ENCODE assay signal across 19 cellular contexts in genomic region chr17:35025541-35025940, GRCh38. TPM values are rescaled to one million over a fixed set of nuclear protein-coding genes. Genes with fewer than 3 reads are reported as not detected.
A peak's percentile ranks its signal among the peaks of the same experiment; 100 is the strongest.
DNase-seq lines count a peak whose midpoint lies in the region; ATAC-seq and TF ChIP-seq lines count a peak whose summit lies in the region.
"Had no signal": no experiment of that assay in that cellular context is flagged by ENCODE, and none has a peak within 500 bp of the region (broad histone marks: within the 10 kb centered on the region; RNA-seq: fewer than 3 reads in every experiment).

No MANE protein-coding gene starts in this region.

- H3K36me3 Mint-ChIP-seq in activated CD4-positive, alpha-beta memory T cell treated with anti-CD3 and anti-CD28 coated beads for 36 hours: peaks cover 9% of the 10 kb centered on the region
- H3K36me3 Mint-ChIP-seq in activated CD4-positive, alpha-beta memory T cell treated with anti-CD3 and anti-CD28 coated beads, Interleukin-2, amount 10 ng/mL, durations not matched to agents 7 days and 5 days (ENCODE audit: low read depth): peaks cover 46% of the 10 kb centered on the region
- peaks cover 22% of the 10 kb centered on the region for H3K36me3 Mint-ChIP-seq in T-cell
- peaks cover 34% of the 10 kb centered on the region for H3K36me3 Mint-ChIP-seq in stimulated activated effector memory CD8-positive, alpha-beta T cell treated with anti-CD3 and anti-CD28 coated beads, Interleukin-12 subunit alpha, Interleukin-12 subunit beta, amount 100 ng/mL, for 72 hours

- H3K4me3 ChIP-seq in dorsolateral prefrontal cortex: no peak overlapping the region
- H3K4me3 ChIP-seq in MG63: no peak overlapping the region
- H3K4me3 ChIP-seq: Peyer's patch had no signal

- H3K27ac ChIP-seq in dorsolateral prefrontal cortex: peak overlapping the region in 57 of 59 donors; percentile 35 to 100 (median 97)
- H3K27ac ChIP-seq: Peyer's patch had no signal

- no peak for TF ChIP-seq CTCF in dorsolateral prefrontal cortex (IDR thresholded peaks at IDR 0.05 in 54 of 56, conservative IDR thresholded peaks at IDR 0.05 in 2 of 56; ENCODE audit: low read depth in 1 of 56, partially characterized antibody in 56 of 56)

- intact Hi-C loops in activated CD4-positive, alpha-beta memory T cell treated with anti-CD3 and anti-CD28 coated beads for 36 hours (cut with micrococcal nuclease): no loop called here
- intact Hi-C loops in dorsolateral prefrontal cortex (cut with DNase I): no loop called here

- no peaks in the 10 kb centered on the region for H3K9me3 ChIP-seq in MG63
- H3K9me3 ChIP-seq: BE2C, Peyer's patch had no signal

- H3K9me3 Mint-ChIP-seq in activated CD4-positive, alpha-beta memory T cell treated with anti-CD3 and anti-CD28 coated beads for 36 hours: no peaks in the 10 kb centered on the region
- H3K9me3 Mint-ChIP-seq in activated CD4-positive, alpha-beta memory T cell treated with anti-CD3 and anti-CD28 coated beads, Interleukin-2, amount 10 ng/mL, durations not matched to agents 7 days and 5 days: no peaks in the 10 kb centered on the region
- H3K9me3 Mint-ChIP-seq in T-cell: no peaks in the 10 kb centered on the region
- no peaks in the 10 kb centered on the region for H3K9me3 Mint-ChIP-seq in stimulated activated effector memory CD8-positive, alpha-beta T cell treated with anti-CD3 and anti-CD28 coated beads, Interleukin-12 subunit alpha, Interleukin-12 subunit beta, amount 100 ng/mL, for 72 hours
- H3K9me3 Mint-ChIP-seq: HFFc6 had no signal

- POLR2A ChIA-PET in activated CD4-positive, alpha-beta memory T cell treated with anti-CD3 and anti-CD28 coated beads for 36 hours (lab: Charles Lee): interaction anchor here (0.8 to 0.9 kb wide), 2 partner anchors 62 to 705 kb away, joined by 3 read pairs; no protein-coding TSS in a partner anchor
- POLR2A ChIA-PET in activated CD4-positive, alpha-beta memory T cell treated with anti-CD3 and anti-CD28 coated beads, Interleukin-2, amount 10 ng/mL, durations not matched to agents 7 days and 5 days (lab: Charles Lee): interaction anchor here (0.6 to 2.7 kb wide), 4 partner anchors 11 to 94 kb away, joined by 3 to 9 read pairs (median 3); partner anchors contain the start of genes RAD51D and RFFL
- POLR2A ChIA-PET in T-cell (lab: Charles Lee): interaction anchor here in 1 of 2 donors (0.8 to 1.0 kb wide), 2 partner anchors 11 to 21 kb away, joined by 3 read pairs; no protein-coding TSS in a partner anchor

- H3K4me1 Mint-ChIP-seq in activated CD4-positive, alpha-beta memory T cell treated with anti-CD3 and anti-CD28 coated beads for 36 hours (ENCODE audit: low read depth): peaks cover 54% of the 10 kb centered on the region
- H3K4me1 Mint-ChIP-seq in activated CD4-positive, alpha-beta memory T cell treated with anti-CD3 and anti-CD28 coated beads, Interleukin-2, amount 10 ng/mL, durations not matched to agents 7 days and 5 days: peaks cover 67% of the 10 kb centered on the region
- peaks cover 52 to 59% (median 55%) of the 10 kb centered on the region in 3 donors for H3K4me1 Mint-ChIP-seq in T-cell
- peaks cover 46% of the 10 kb centered on the region for H3K4me1 Mint-ChIP-seq in stimulated activated effector memory CD8-positive, alpha-beta T cell treated with anti-CD3 and anti-CD28 coated beads, Interleukin-12 subunit alpha, Interleukin-12 subunit beta, amount 100 ng/mL, for 72 hours

- CTCF ChIA-PET in activated CD4-positive, alpha-beta memory T cell treated with anti-CD3 and anti-CD28 coated beads for 36 hours (lab: Charles Lee): no interaction called here
- CTCF ChIA-PET in activated CD4-positive, alpha-beta memory T cell treated with anti-CD3 and anti-CD28 coated beads, Interleukin-2, amount 10 ng/mL, durations not matched to agents 7 days and 5 days (lab: Charles Lee): interaction anchor here (1.4 to 2.2 kb wide), 2 partner anchors 21 to 93 kb away, joined by 3 to 5 read pairs; no protein-coding TSS in a partner anchor
- CTCF ChIA-PET in T-cell (lab: Charles Lee): interaction anchor here in 1 of 2 donors (0.8 kb wide), 1 partner anchor 34 kb away, joined by 3 read pairs; no protein-coding TSS in a partner anchor

- no peaks in the 10 kb centered on the region for H3K27me3 Mint-ChIP-seq in activated CD4-positive, alpha-beta memory T cell treated with anti-CD3 and anti-CD28 coated beads for 36 hours
- no peaks in the 10 kb centered on the region for H3K27me3 Mint-ChIP-seq in activated CD4-positive, alpha-beta memory T cell treated with anti-CD3 and anti-CD28 coated beads, Interleukin-2, amount 10 ng/mL, durations not matched to agents 7 days and 5 days
- H3K27me3 Mint-ChIP-seq in T-cell: no peaks in the 10 kb centered on the region

- no peak overlapping the region for H3K4me3 Mint-ChIP-seq in activated CD4-positive, alpha-beta memory T cell treated with anti-CD3 and anti-CD28 coated beads for 36 hours
- no peak overlapping the region for H3K4me3 Mint-ChIP-seq in activated CD4-positive, alpha-beta memory T cell treated with anti-CD3 and anti-CD28 coated beads, Interleukin-2, amount 10 ng/mL, durations not matched to agents 7 days and 5 days
- H3K4me3 Mint-ChIP-seq in T-cell: no peak overlapping the region
- no peak overlapping the region for H3K4me3 Mint-ChIP-seq in stimulated activated effector memory CD8-positive, alpha-beta T cell treated with anti-CD3 and anti-CD28 coated beads, Interleukin-12 subunit alpha, Interleukin-12 subunit beta, amount 100 ng/mL, for 72 hours
- H3K4me3 Mint-ChIP-seq: HFFc6 had no signal

- peaks cover 7% of the 10 kb centered on the region for H3K36me3 ChIP-seq in MG63
- H3K36me3 ChIP-seq: BE2C had no signal

- ATAC-seq in T-cell (replicated peaks in 1 of 4): no peak
- no peak for ATAC-seq in stimulated activated effector memory CD8-positive, alpha-beta T cell treated with anti-CD3 and anti-CD28 coated beads, Interleukin-12 subunit alpha, Interleukin-12 subunit beta, amount 100 ng/mL, for 72 hours
- no peak for ATAC-seq in GM18517 (IDR thresholded peaks at IDR 0.05; ENCODE audit: unreplicated experiment)

- no peak for DNase-seq in activated CD4-positive, alpha-beta memory T cell treated with anti-CD3 and anti-CD28 coated beads for 36 hours
- no peak for DNase-seq in activated CD4-positive, alpha-beta memory T cell treated with anti-CD3 and anti-CD28 coated beads, Interleukin-2, amount 10 ng/mL, durations not matched to agents 7 days and 5 days
- DNase-seq in T-cell (no peak), dorsolateral prefrontal cortex (no peak), MG63 (no peak), RPMI8226 (no peak)
- no peak for DNase-seq in stimulated activated effector memory CD8-positive, alpha-beta T cell treated with anti-CD3 and anti-CD28 coated beads, Interleukin-12 subunit alpha, Interleukin-12 subunit beta, amount 100 ng/mL, for 72 hours (ENCODE audit: low spot score in 2 of 2)
- DNase-seq: 8988T, BE2C, DMS 273 treated with DMSO at 0.1 percent for 48 hours, HFFc6, KG1, NCI-H1092, NCI-H1694, NCI-H2227 treated with DMSO at 0.1 percent for 48 hours, NCI-H524, Peyer's patch, Right ventricle myocardium superior had no signal

- H3K27me3 ChIP-seq in dorsolateral prefrontal cortex: no peaks in the 10 kb centered on the region
- no peaks in the 10 kb centered on the region for H3K27me3 ChIP-seq in MG63
- H3K27me3 ChIP-seq: BE2C, Peyer's patch had no signal

- peak overlapping the region; percentile 52 for H3K27ac Mint-ChIP-seq in activated CD4-positive, alpha-beta memory T cell treated with anti-CD3 and anti-CD28 coated beads for 36 hours
- no peak overlapping the region for H3K27ac Mint-ChIP-seq in activated CD4-positive, alpha-beta memory T cell treated with anti-CD3 and anti-CD28 coated beads, Interleukin-2, amount 10 ng/mL, durations not matched to agents 7 days and 5 days
- H3K27ac Mint-ChIP-seq in T-cell: peak overlapping the region; percentile 71 to 99
- H3K27ac Mint-ChIP-seq in stimulated activated effector memory CD8-positive, alpha-beta T cell treated with anti-CD3 and anti-CD28 coated beads, Interleukin-12 subunit alpha, Interleukin-12 subunit beta, amount 100 ng/mL, for 72 hours: peak overlapping the region; percentile 98
- H3K27ac Mint-ChIP-seq: HFFc6 had no signal

RNA-seq across cellular contexts. Expression of gene RFFL, which starts 38.0 kb away (rescaled TPM):
- total RNA-seq in activated CD4-positive, alpha-beta memory T cell treated with anti-CD3 and anti-CD28 coated beads for 36 hours: 10 to 100 TPM; 30.5 to 32.8 TPM
- total RNA-seq in activated CD4-positive, alpha-beta memory T cell treated with anti-CD3 and anti-CD28 coated beads, Interleukin-2, amount 10 ng/mL, durations not matched to agents 7 days and 5 days: 10 to 100 TPM; 47.3 to 53.9 TPM
- total RNA-seq in T-cell (10 to 100 TPM; 51.3 to 80.2 (median 74.1) TPM), dorsolateral prefrontal cortex (100 to 1,000 TPM in 3 of 120 experiments, 10 to 100 TPM in 117; 18.0 to 137 (median 45.5) TPM)
- 10.5 and 18.0 TPM in 2 replicates for total RNA-seq in MG63 (2014; rRNA removed; shearing (Covaris generic); ENCODE audit: low replicate concordance)

RNA-seq across cellular contexts. Expression of gene LIG3, which starts 45.2 kb away (rescaled TPM):
- total RNA-seq in activated CD4-positive, alpha-beta memory T cell treated with anti-CD3 and anti-CD28 coated beads for 36 hours: 10 to 100 TPM; 48.3 to 48.7 TPM
- 10 to 100 TPM; 35.0 to 38.3 TPM for total RNA-seq in activated CD4-positive, alpha-beta memory T cell treated with anti-CD3 and anti-CD28 coated beads, Interleukin-2, amount 10 ng/mL, durations not matched to agents 7 days and 5 days
- total RNA-seq in T-cell (10 to 100 TPM; 42.7 to 52.7 (median 49.8) TPM), dorsolateral prefrontal cortex (10 to 100 TPM; 30.3 to 62.9 (median 43.1) TPM)
- total RNA-seq in MG63 (2014; rRNA removed; shearing (Covaris generic); ENCODE audit: low replicate concordance): 16.3 and 45.6 TPM in 2 replicates
